Comparison of ENCODE assay signal across 1 cellular context in genomic region chr6:43657221-43657802, GRCh38.
TF ChIP-seq lines count a peak whose summit lies in the region.

No MANE protein-coding gene starts in this region.

TF ChIP-seq in K562, 482 proteins besides CTCF, POLR2A, EP300 and RAD21 (continued from another document):
- TF ChIP-seq CTCFL (IDR thresholded peaks at IDR 0.05; ENCODE audit: borderline replicate concordance, insufficient read depth, low read depth, low read length, poor library complexity, severe bottlenecking) (no peak), TFAP4 (CRISPR knock-in tag; IDR thresholded peaks at IDR 0.05; ENCODE audit: borderline replicate concordance) (no peak), CC2D1A (IDR thresholded peaks at IDR 0.05) (no peak), OTX1 (CRISPR knock-in tag; IDR thresholded peaks at IDR 0.05) (no peak), ADNP (tag; IDR thresholded peaks at IDR 0.05) (peak; percentile 72), HNRNPL (IDR thresholded peaks at IDR 0.05; ENCODE audit: low read depth, low read length) (no peak)
